Comparison of ENCODE assay signal across 16 cellular contexts in genomic region chr1:244802041-244802440, GRCh38. TPM values are rescaled to one million over a fixed set of nuclear protein-coding genes. Genes with fewer than 3 reads are reported as not detected.
DNase-seq lines count a peak whose midpoint lies in the region; ATAC-seq, FAIRE-seq and TF ChIP-seq lines count a peak whose summit lies in the region.
"Had no signal": no experiment of that assay in that cellular context is flagged by ENCODE, and none has a peak within 500 bp of the region (broad histone marks: within the 10 kb centered on the region; RNA-seq: fewer than 3 reads in every experiment).

No MANE protein-coding gene starts in this region.

- H3K36me3 ChIP-seq in HepG2 (replicated peaks in 1 of 2; ENCODE audit: control insufficient read depth in 1 of 2, insufficient read depth in 2 of 2, low read length in 2 of 2) (no peaks in the 10 kb centered on the region), right lobe of liver (no peaks in the 10 kb centered on the region), mucosa of descending colon (ENCODE audit: low read depth) (no peaks in the 10 kb centered on the region)

- H3K4me2 ChIP-seq in HepG2 (ENCODE audit: low read depth, low read length), result peak overlapping the region; percentile 60
- H3K4me2 ChIP-seq: SK-N-SH had no signal

- POLR2A ChIA-PET in HepG2 (lab: Yijun Ruan, JAX), result interaction anchor here (0.7 to 1.9 kb wide), 4 partner anchors 32 to 150 kb away, joined by 3 to 7 read pairs (median 4); partner anchors contain the start of gene COX20

- intact Hi-C loops in HepG2 (cut with micrococcal nuclease; ENCODE audit: unreplicated experiment) (no loop called here), right lobe of liver (cut with DNase I) (loop anchor here (10.0 kb wide), 2 partner anchors 233 to 243 kb away; no protein-coding TSS in a partner anchor), mucosa of descending colon (cut with DNase I, micrococcal nuclease) (no loop called here)

- no peaks in the 10 kb centered on the region for H3K27me3 ChIP-seq in HepG2 (ENCODE audit: control insufficient read depth in 1 of 2, insufficient read depth in 2 of 2, low read length in 2 of 2)
- H3K27me3 ChIP-seq in right lobe of liver, result no peaks in the 10 kb centered on the region

- H3K4me3 ChIP-seq in HepG2 (replicated peaks in 1 of 3; ENCODE audit: insufficient read depth in 1 of 3, low read depth in 2 of 3, low read length in 3 of 3) (peak overlapping the region in 1 of 3 experiments; percentile 7; a peak in 1 of 6 replicates), right lobe of liver (no peak overlapping the region), mucosa of descending colon (no peak overlapping the region)

- H3K9ac ChIP-seq in HepG2 (ENCODE audit: insufficient read depth, low read depth, low read length), result 0 out of 2 replicates have a peak overlapping the region, but pooled peaks have one; percentile 25
- H3K9ac ChIP-seq: SK-N-SH had no signal

- H3K4me1 ChIP-seq in HepG2 (ENCODE audit: insufficient read depth, low read length), result peaks cover 31% of the 10 kb centered on the region
- no peaks in the 10 kb centered on the region for H3K4me1 ChIP-seq in right lobe of liver
- H3K4me1 ChIP-seq in mucosa of descending colon (ENCODE audit: low read depth), result no peaks in the 10 kb centered on the region

- TF ChIP-seq RAD21 in HepG2 (CRISPR knock-in tag; IDR thresholded peaks at IDR 0.05), result no peak

- no TSS peak for BruUV-seq in HepG2 (replicated peaks; lab: Mats Ljungman, UMichigan)

- H2AFZ ChIP-seq in HepG2 (ENCODE audit: low read length), result peak overlapping the region; percentile 32

- CTCF ChIA-PET in HepG2 (lab: Yijun Ruan, JAX; ENCODE audit: low intra/inter-chr PET ratio, low total read pairs), result interaction anchor here (1.3 kb wide), 1 partner anchor 241 kb away, joined by 13 read pairs; no protein-coding TSS in a partner anchor

- WGBS in HepG2 (ENCODE audit: low lambda C conversion rate), result 39% methylated on average over 13 of the region's 14 CpGs
- WGBS in right lobe of liver (ENCODE audit: insufficient coverage, low coverage, low lambda C conversion rate, missing lambda C conversion rate), result 62% methylated on average over 13 of the region's 14 CpGs

- H4K20me1 ChIP-seq in HepG2 (ENCODE audit: insufficient read depth, low read length), result no peaks in the 10 kb centered on the region

- in situ Hi-C loops in HepG2 (cut with HindIII; ENCODE audit: extremely low pct_ligation_motif_present, low pct_unique_long_range_greater_than_20kb), result no loop called here

- DNase-seq in HepG2 (ENCODE audit: low spot score), result no peak
- no peak for DNase-seq in right lobe of liver
- DNase-seq in mucosa of descending colon, result no peak
- DNase-seq in SIG-M5 (lab: John Stamatoyannopoulos, UW), result no peak
- DNase-seq in NCI-H187 treated with DMSO at 0.1 percent for 48 hours (lab: John Stamatoyannopoulos, UW), result no peak
- no peak for DNase-seq in activated CD4-positive, alpha-beta T cell treated with anti-CD3 and anti-CD28 coated beads, Interleukin-2, amount 50 U/mL, for 48 hours
- no peak for DNase-seq in NCI-H1417 treated with DMSO at 0.1 percent for 48 hours (lab: John Stamatoyannopoulos, UW)
- DNase-seq: 8988T, DMS79, GOT3, Kasumi-1, NCI-H2029 treated with DMSO at 0.1 percent for 48 hours, NCI-H524, SK-N-SH had no signal

- no peak for FAIRE-seq in HepG2 (lab: Jason Lieb, UNC)
- FAIRE-seq: GM12892 had no signal

- TF ChIP-seq POLR2A in HepG2 (IDR thresholded peaks at IDR 0.05; ENCODE audit: insufficient read depth in 1 of 2, low read depth in 2 of 2, low read length in 2 of 2), result no peak
- no peak for TF ChIP-seq POLR2A in right lobe of liver (IDR thresholded peaks at IDR 0.05)

- no peaks in the 10 kb centered on the region for H3K79me2 ChIP-seq in HepG2 (ENCODE audit: insufficient read depth, low read length)

- no peaks in the 10 kb centered on the region for H3K9me3 ChIP-seq in HepG2 (ENCODE audit: low read length)
- H3K9me3 ChIP-seq in right lobe of liver, result no peaks in the 10 kb centered on the region
- no peaks in the 10 kb centered on the region for H3K9me3 ChIP-seq in mucosa of descending colon
- H3K9me3 ChIP-seq: SK-N-SH had no signal

- no peak for TF ChIP-seq CTCF in HepG2 (CRISPR knock-in tag; IDR thresholded peaks at IDR 0.05)
- no peak for TF ChIP-seq CTCF in right lobe of liver (IDR thresholded peaks at IDR 0.05)
- TF ChIP-seq CTCF in VCaP (conservative IDR thresholded peaks at IDR 0.05), result no peak
- no peak for TF ChIP-seq CTCF in mucosa of descending colon (IDR thresholded peaks at IDR 0.05)

- peak; percentile 70 for ATAC-seq in HepG2
- no peak for ATAC-seq in right lobe of liver
- ATAC-seq in mucosa of descending colon, result peak; percentile 56

- TF ChIP-seq EP300 in HepG2 (IDR thresholded peaks at IDR 0.05; ENCODE audit: low read depth in 2 of 2, low read length in 2 of 2) (no peak), HepG2 (CRISPR knock-in tag; IDR thresholded peaks at IDR 0.05; ENCODE audit: borderline replicate concordance) (no peak)

- H3K27ac ChIP-seq in HepG2 (ENCODE audit: extremely low read length, insufficient read depth, low read length) (no peak overlapping the region), right lobe of liver (no peak overlapping the region), VCaP (peak overlapping the region; percentile 26)

TF ChIP-seq in HepG2, 621 proteins besides CTCF, POLR2A, EP300 and RAD21:
- TF ChIP-seq KMT2A (CRISPR knock-in tag; IDR thresholded peaks at IDR 0.05) (no peak), ZNF333 (CRISPR knock-in tag; IDR thresholded peaks at IDR 0.05; ENCODE audit: borderline replicate concordance) (0 out of 2 replicates have a peak, but pooled peaks have one; percentile 4), ZNF121 (CRISPR knock-in tag; IDR thresholded peaks at IDR 0.05) (peak; percentile 62)

RNA-seq across cellular contexts. Expression of gene COX20, which starts 33.4 kb away (rescaled TPM):
- 95.8 and 110 TPM in 2 replicates for total RNA-seq in HepG2 (2016; rRNA removed; fragmentation: Illumina TruSeq; extraction: Trizol)
- 122 and 124 TPM in 2 replicates for total RNA-seq in HepG2 (2016; cell fraction: cytosol; rRNA removed; fragmentation: Illumina TruSeq; extraction: Trizol; ENCODE audit: low read depth)
- 90.4 and 108 TPM in 2 replicates for total RNA-seq in HepG2 (2016; cell fraction: insoluble cytoplasmic fraction; rRNA removed; fragmentation: Illumina TruSeq; extraction: Trizol)
- 155 and 158 TPM in 2 replicates for total RNA-seq in HepG2 (2016; cell fraction: membrane; rRNA removed; fragmentation: Illumina TruSeq; extraction: Trizol)
- total RNA-seq in HepG2 (2016; cell fraction: nucleus; rRNA removed; fragmentation: Illumina TruSeq; extraction: Trizol), result 33.7 and 46.6 TPM in 2 replicates
- polyA plus RNA-seq in HepG2 (2011; rRNA removed), result 24.3 and 34.4 TPM in 2 replicates
- polyA plus RNA-seq in HepG2 (2011; cell fraction: cytosol; rRNA removed), result 18.9 and 30.5 TPM in 2 replicates
- polyA plus RNA-seq in HepG2 (2011; cell fraction: nucleus; rRNA removed), result 16.5 and 23.4 TPM in 2 replicates
- polyA plus RNA-seq in HepG2 (2012), result 51.2 and 83.5 TPM in 2 replicates
- 262 and 273 TPM in 2 replicates for polyA plus RNA-seq in HepG2 (2016; cell fraction: cytosol; fragmentation: Illumina TruSeq; extraction: Trizol; ENCODE audit: low read depth)
- polyA plus RNA-seq in HepG2 (2016; cell fraction: insoluble cytoplasmic fraction; fragmentation: Illumina TruSeq; extraction: Trizol; ENCODE audit: low read depth), result 173 and 179 TPM in 2 replicates
- 249 and 251 TPM in 2 replicates for polyA plus RNA-seq in HepG2 (2016; cell fraction: membrane; fragmentation: Illumina TruSeq; extraction: Trizol; ENCODE audit: low read depth)
- polyA plus RNA-seq in HepG2 (2016; cell fraction: nucleus; fragmentation: Illumina TruSeq; extraction: Trizol; ENCODE audit: insufficient read depth, low read depth), result 103 and 109 TPM in 2 replicates
- polyA minus RNA-seq in HepG2 (2011; rRNA and poly(A)+ RNA removed; ENCODE audit: low replicate concordance), result 5.2 and 10.0 TPM in 2 replicates
- 8.2 and 13.3 TPM in 2 replicates for polyA minus RNA-seq in HepG2 (2011; cell fraction: cytosol; rRNA and poly(A)+ RNA removed)
- polyA minus RNA-seq in HepG2 (2011; cell fraction: nucleus; rRNA and poly(A)+ RNA removed), result 49.2 and 55.6 TPM in 2 replicates
- total RNA-seq in right lobe of liver, result 10 to 100 TPM; 16.8 to 28.5 (median 19.6) TPM
- 10 to 100 TPM; 18.9 to 37.7 (median 32.3) TPM for total RNA-seq in mucosa of descending colon

Comparison
In these comparisons a context has a peak if more than half of its experiments do, and no peak if none do; other contexts are left out.
1. ATAC-seq: peak in HepG2 (single experiment) and mucosa of descending colon (single experiment); none in right lobe of liver (0 of 4).
2. intact Hi-C loops: an anchor here in right lobe of liver (10.0 kb wide); none called in HepG2 and mucosa of descending colon.